ENCODE assay signal across 16 cellular contexts in genomic region chr1:237183963-237184540, GRCh38.
"Had no signal": no experiment of that assay in that cellular context is flagged by ENCODE, and none has a peak within 500 bp of the region (broad histone marks: within the 10 kb centered on the region; RNA-seq: fewer than 3 reads in every experiment).

No MANE protein-coding gene starts in this region.

- H3K4me1 ChIP-seq: suprapubic skin had no signal

- ATAC-seq: left colon; naive thymus-derived CD4-positive, alpha-beta T cell; stimulated activated naive CD8-positive, alpha-beta T cell treated with anti-CD3 and anti-CD28 coated beads, Interleukin-15, Interleukin-2, amounts not matched to agents 100 U/mL and 50 U/mL, for 24 hours; upper lobe of right lung had no signal

- DNase-seq: activated CD4-positive, alpha-beta T cell treated with anti-CD3 and anti-CD28 coated beads, Interleukin-2, amount 10 ng/mL, durations not matched to agents 7 days and 5 days; activated CD4-positive, CD25-positive, alpha-beta regulatory T cell; activated naive CD4-positive, alpha-beta T cell; activated naive CD8-positive, alpha-beta T cell treated with anti-CD3 and anti-CD28 coated beads, Interleukin-2, amount 10 ng/mL, durations not matched to agents 7 days and 5 days; effector CD8-positive, alpha-beta T cell; foreskin fibroblast; hypothalamus; left colon; naive thymus-derived CD4-positive, alpha-beta T cell; small intestine; stimulated activated CD4-positive, alpha-beta T cell treated with anti-CD3 and anti-CD28 coated beads, Interleukin-4, amount 100 ng/mL, for 24 hours; stimulated activated CD8-positive, alpha-beta memory T cell treated with anti-CD3 and anti-CD28 coated beads, Interleukin-4, amount 100 ng/mL, for 48 hours; stimulated activated naive CD8-positive, alpha-beta T cell treated with anti-CD3 and anti-CD28 coated beads, Interleukin-15, Interleukin-2, amounts not matched to agents 100 U/mL and 50 U/mL, for 24 hours; upper lobe of right lung had no signal

- H3K36me3 ChIP-seq: neutrophil, suprapubic skin, upper lobe of right lung had no signal

- H3K4me3 ChIP-seq: suprapubic skin, upper lobe of right lung had no signal

- H3K27ac ChIP-seq: neutrophil, suprapubic skin, upper lobe of right lung had no signal

- H3K9me3 ChIP-seq: neutrophil, suprapubic skin, upper lobe of right lung had no signal

- H3K27me3 ChIP-seq: neutrophil, suprapubic skin, upper lobe of right lung had no signal
